1 cellular context compared by ENCODE assay signal in the genomic region with DNA sequence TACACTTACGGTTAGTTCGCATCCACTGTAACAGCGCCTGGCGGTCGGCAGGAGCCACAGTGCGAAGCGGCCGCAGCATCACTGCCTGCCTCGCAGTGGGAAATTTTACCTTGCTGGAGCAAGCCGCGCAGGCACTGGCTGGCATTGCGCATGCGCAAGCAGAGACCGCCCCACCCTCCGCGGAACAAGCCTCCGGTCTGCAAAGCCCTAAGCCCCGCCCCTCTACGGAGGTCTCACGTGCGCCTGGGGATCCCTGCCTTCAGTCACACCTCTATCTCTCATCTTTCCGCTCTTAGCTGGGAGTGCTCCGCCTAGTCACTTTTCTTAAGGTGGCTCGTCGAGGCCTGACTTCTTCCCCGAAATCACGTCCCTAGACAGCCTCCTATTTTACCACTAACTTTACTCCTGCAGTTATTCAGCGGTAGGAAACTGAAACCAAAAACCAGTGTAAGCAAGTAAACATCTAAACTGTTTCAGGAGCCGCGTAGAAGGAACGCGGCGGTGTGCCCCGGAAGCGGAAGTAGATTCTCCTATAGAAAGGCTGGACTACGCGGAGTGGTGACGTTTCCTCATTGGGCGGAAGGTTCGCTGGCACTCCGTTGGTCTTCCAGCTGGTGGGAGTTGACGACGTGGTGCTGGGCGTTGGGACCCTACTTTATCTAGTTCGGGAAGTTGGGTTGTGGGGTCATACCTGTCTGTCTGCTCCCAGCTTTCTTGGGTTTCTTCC.
TF ChIP-seq lines count a peak whose summit lies in the region.

A gene (plus strand): TSS at position 572 of the 727 bp plus-strand sequence. CDS start 13,718 bp downstream, outside the sequence.

TF ChIP-seq in A549, 52 proteins besides CTCF, POLR2A, EP300 and RAD21 (continued from another document):
- TF ChIP-seq, protein P1, sequence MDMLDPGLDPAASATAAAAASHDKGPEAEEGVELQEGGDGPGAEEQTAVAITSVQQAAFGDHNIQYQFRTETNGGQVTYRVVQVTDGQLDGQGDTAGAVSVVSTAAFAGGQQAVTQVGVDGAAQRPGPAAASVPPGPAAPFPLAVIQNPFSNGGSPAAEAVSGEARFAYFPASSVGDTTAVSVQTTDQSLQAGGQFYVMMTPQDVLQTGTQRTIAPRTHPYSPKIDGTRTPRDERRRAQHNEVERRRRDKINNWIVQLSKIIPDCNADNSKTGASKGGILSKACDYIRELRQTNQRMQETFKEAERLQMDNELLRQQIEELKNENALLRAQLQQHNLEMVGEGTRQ (IDR thresholded peaks at IDR 0.05) = peak; percentile 76
- no peak for TF ChIP-seq ESRRA (IDR thresholded peaks at IDR 0.05; ENCODE audit: borderline replicate concordance, low read length)
- no peak for TF ChIP-seq TFCP2L1 (CRISPR knock-in tag; IDR thresholded peaks at IDR 0.05)
- no peak for TF ChIP-seq RCOR1 (IDR thresholded peaks at IDR 0.05; ENCODE audit: low read depth, low read length)
- no peak for TF ChIP-seq RARB (CRISPR knock-in tag; IDR thresholded peaks at IDR 0.05)
- TF ChIP-seq FOXS1 (CRISPR knock-in tag; IDR thresholded peaks at IDR 0.05) = no peak
- TF ChIP-seq HOXA7 (CRISPR knock-in tag; IDR thresholded peaks at IDR 0.05) = no peak
- no peak for TF ChIP-seq HDAC2 (IDR thresholded peaks at IDR 0.05)
- TF ChIP-seq NR3C1 (IDR thresholded peaks at IDR 0.05) = no peak
- TF ChIP-seq KDM1A (IDR thresholded peaks at IDR 0.05; ENCODE audit: low read depth) = no peak
- no peak for TF ChIP-seq CBX2 (IDR thresholded peaks at IDR 0.05; ENCODE audit: borderline replicate concordance, low read depth)
- no peak for TF ChIP-seq ZC3H11A (IDR thresholded peaks at IDR 0.05)
- no peak for TF ChIP-seq CEBPB (IDR thresholded peaks at IDR 0.05)
- no peak for TF ChIP-seq POLR2AphosphoS2 (conservative IDR thresholded peaks at IDR 0.05; ENCODE audit: low read length)
- TF ChIP-seq CBX8 (IDR thresholded peaks at IDR 0.05) = no peak
- no peak for TF ChIP-seq NPAS2 (CRISPR knock-in tag; IDR thresholded peaks at IDR 0.05; ENCODE audit: borderline replicate concordance)
- TF ChIP-seq, protein P2, sequence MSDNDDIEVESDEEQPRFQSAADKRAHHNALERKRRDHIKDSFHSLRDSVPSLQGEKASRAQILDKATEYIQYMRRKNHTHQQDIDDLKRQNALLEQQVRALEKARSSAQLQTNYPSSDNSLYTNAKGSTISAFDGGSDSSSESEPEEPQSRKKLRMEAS (IDR thresholded peaks at IDR 0.05) = peak; percentile 95
- no peak for TF ChIP-seq KDM5A (IDR thresholded peaks at IDR 0.05)
- no peak for TF ChIP-seq ZFP36 (IDR thresholded peaks at IDR 0.05; ENCODE audit: borderline replicate concordance, partially characterized antibody)
- TF ChIP-seq, protein P3, sequence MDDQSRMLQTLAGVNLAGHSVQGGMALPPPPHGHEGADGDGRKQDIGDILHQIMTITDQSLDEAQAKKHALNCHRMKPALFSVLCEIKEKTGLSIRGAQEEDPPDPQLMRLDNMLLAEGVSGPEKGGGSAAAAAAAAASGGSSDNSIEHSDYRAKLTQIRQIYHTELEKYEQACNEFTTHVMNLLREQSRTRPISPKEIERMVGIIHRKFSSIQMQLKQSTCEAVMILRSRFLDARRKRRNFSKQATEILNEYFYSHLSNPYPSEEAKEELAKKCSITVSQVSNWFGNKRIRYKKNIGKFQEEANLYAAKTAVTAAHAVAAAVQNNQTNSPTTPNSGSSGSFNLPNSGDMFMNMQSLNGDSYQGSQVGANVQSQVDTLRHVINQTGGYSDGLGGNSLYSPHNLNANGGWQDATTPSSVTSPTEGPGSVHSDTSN (IDR thresholded peaks at IDR 0.05) = peak; percentile 51; the same call in 1 of the 2 replicates
- TF ChIP-seq, protein P4, sequence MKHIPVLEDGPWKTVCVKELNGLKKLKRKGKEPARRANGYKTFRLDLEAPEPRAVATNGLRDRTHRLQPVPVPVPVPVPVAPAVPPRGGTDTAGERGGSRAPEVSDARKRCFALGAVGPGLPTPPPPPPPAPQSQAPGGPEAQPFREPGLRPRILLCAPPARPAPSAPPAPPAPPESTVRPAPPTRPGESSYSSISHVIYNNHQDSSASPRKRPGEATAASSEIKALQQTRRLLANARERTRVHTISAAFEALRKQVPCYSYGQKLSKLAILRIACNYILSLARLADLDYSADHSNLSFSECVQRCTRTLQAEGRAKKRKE (CRISPR knock-in tag; IDR thresholded peaks at IDR 0.05; ENCODE audit: low read depth) = no peak
- no peak for TF ChIP-seq CHD2 (IDR thresholded peaks at IDR 0.05; ENCODE audit: low read length, partially characterized antibody)
- TF ChIP-seq GATA3 (IDR thresholded peaks at IDR 0.05; ENCODE audit: borderline replicate concordance) = peak; percentile 38; the same call in 1 of the 2 replicates
- TF ChIP-seq, protein P5, sequence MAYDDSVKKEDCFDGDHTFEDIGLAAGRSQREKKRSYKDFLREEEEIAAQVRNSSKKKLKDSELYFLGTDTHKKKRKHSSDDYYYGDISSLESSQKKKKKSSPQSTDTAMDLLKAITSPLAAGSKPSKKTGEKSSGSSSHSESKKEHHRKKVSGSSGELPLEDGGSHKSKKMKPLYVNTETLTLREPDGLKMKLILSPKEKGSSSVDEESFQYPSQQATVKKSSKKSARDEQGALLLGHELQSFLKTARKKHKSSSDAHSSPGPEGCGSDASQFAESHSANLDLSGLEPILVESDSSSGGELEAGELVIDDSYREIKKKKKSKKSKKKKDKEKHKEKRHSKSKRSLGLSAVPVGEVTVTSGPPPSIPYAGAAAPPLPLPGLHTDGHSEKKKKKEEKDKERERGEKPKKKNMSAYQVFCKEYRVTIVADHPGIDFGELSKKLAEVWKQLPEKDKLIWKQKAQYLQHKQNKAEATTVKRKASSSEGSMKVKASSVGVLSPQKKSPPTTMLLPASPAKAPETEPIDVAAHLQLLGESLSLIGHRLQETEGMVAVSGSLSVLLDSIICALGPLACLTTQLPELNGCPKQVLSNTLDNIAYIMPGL (CRISPR knock-in tag; IDR thresholded peaks at IDR 0.05; ENCODE audit: borderline replicate concordance) = no peak
- TF ChIP-seq, protein P6, sequence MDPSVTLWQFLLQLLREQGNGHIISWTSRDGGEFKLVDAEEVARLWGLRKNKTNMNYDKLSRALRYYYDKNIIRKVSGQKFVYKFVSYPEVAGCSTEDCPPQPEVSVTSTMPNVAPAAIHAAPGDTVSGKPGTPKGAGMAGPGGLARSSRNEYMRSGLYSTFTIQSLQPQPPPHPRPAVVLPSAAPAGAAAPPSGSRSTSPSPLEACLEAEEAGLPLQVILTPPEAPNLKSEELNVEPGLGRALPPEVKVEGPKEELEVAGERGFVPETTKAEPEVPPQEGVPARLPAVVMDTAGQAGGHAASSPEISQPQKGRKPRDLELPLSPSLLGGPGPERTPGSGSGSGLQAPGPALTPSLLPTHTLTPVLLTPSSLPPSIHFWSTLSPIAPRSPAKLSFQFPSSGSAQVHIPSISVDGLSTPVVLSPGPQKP (IDR thresholded peaks at IDR 0.05; ENCODE audit: low read depth, low read length) = no peak
- peak; percentile 1 for TF ChIP-seq MAFK (IDR thresholded peaks at IDR 0.05; ENCODE audit: partially characterized antibody)
- TF ChIP-seq SMC3 (IDR thresholded peaks at IDR 0.05) = no peak
